Comparison of ENCODE assay signal across 16 cellular contexts in genomic region chr17:13939222-13939621, GRCh38.
"Had no signal": no experiment of that assay in that cellular context is flagged by ENCODE, and none has a peak within 500 bp of the region (broad histone marks: within the 10 kb centered on the region; RNA-seq: fewer than 3 reads in every experiment).

No MANE protein-coding gene starts in this region.

- DNase-seq: activated CD4-positive, alpha-beta T cell treated with anti-CD3 and anti-CD28 coated beads for 4 hours; activated naive CD4-positive, alpha-beta T cell treated with anti-CD3 and anti-CD28 coated beads, Interleukin-2, amount 10 ng/mL, durations not matched to agents 7 days and 5 days; adrenal gland; central memory CD4-positive, alpha-beta T cell; cortex of kidney; erythroblast; hypothalamus; lower lobe of right lung; naive thymus-derived CD8-positive, alpha-beta T cell; right cardiac atrium; tibial artery had no signal

- H3K4me3 ChIP-seq: adrenal gland, lower lobe of right lung, smooth muscle cell, tibial artery, vagina had no signal

- H3K9me3 Mint-ChIP-seq: activated T-helper 17 cell treated with anti-CD3 and anti-CD28 coated beads, Interleukin-2, amount 50 U/mL, for 72 hours had no signal

- H3K27ac ChIP-seq: adrenal gland, lower lobe of right lung, neutrophil, tibial artery, vagina had no signal

- H3K27me3 ChIP-seq: adrenal gland, neutrophil, tibial artery, vagina had no signal

- H3K27ac Mint-ChIP-seq: activated naive CD4-positive, alpha-beta T cell treated with anti-CD3 and anti-CD28 coated beads, Interleukin-2, amount 10 ng/mL, durations not matched to agents 7 days and 5 days; activated T-helper 17 cell treated with anti-CD3 and anti-CD28 coated beads, Interleukin-2, amount 50 U/mL, for 72 hours; naive thymus-derived CD8-positive, alpha-beta T cell; stimulated activated memory B cell treated with anti-CD40 and anti-IgM and Interleukin-4, amounts not matched to agents 10 μg/mL and 1 μg/mL and 100 μg/mL, for 72 hours had no signal

- ATAC-seq: activated T-helper 17 cell treated with anti-CD3 and anti-CD28 coated beads, Interleukin-2, amount 50 U/mL, for 72 hours; lower lobe of right lung; naive thymus-derived CD8-positive, alpha-beta T cell; right cardiac atrium; stimulated activated memory B cell treated with anti-CD40 and anti-IgM and Interleukin-4, amounts not matched to agents 10 μg/mL and 1 μg/mL and 100 μg/mL, for 72 hours had no signal

- H3K4me1 ChIP-seq: adrenal gland, lower lobe of right lung, tibial artery, vagina had no signal

- H3K4me3 Mint-ChIP-seq: activated naive CD4-positive, alpha-beta T cell treated with anti-CD3 and anti-CD28 coated beads, Interleukin-2, amount 10 ng/mL, durations not matched to agents 7 days and 5 days; activated T-helper 17 cell treated with anti-CD3 and anti-CD28 coated beads, Interleukin-2, amount 50 U/mL, for 72 hours; naive thymus-derived CD8-positive, alpha-beta T cell; stimulated activated memory B cell treated with anti-CD40 and anti-IgM and Interleukin-4, amounts not matched to agents 10 μg/mL and 1 μg/mL and 100 μg/mL, for 72 hours had no signal

- H3K27me3 Mint-ChIP-seq: activated naive CD4-positive, alpha-beta T cell treated with anti-CD3 and anti-CD28 coated beads, Interleukin-2, amount 10 ng/mL, durations not matched to agents 7 days and 5 days; activated T-helper 17 cell treated with anti-CD3 and anti-CD28 coated beads, Interleukin-2, amount 50 U/mL, for 72 hours; naive thymus-derived CD8-positive, alpha-beta T cell; stimulated activated memory B cell treated with anti-CD40 and anti-IgM and Interleukin-4, amounts not matched to agents 10 μg/mL and 1 μg/mL and 100 μg/mL, for 72 hours had no signal

- H3K4me1 Mint-ChIP-seq: activated naive CD4-positive, alpha-beta T cell treated with anti-CD3 and anti-CD28 coated beads, Interleukin-2, amount 10 ng/mL, durations not matched to agents 7 days and 5 days; activated T-helper 17 cell treated with anti-CD3 and anti-CD28 coated beads, Interleukin-2, amount 50 U/mL, for 72 hours had no signal

- H3K36me3 ChIP-seq: adrenal gland, lower lobe of right lung, neutrophil, tibial artery, vagina had no signal

- H3K9me3 ChIP-seq: adrenal gland, neutrophil, tibial artery, vagina had no signal

- H3K4me2 ChIP-seq: smooth muscle cell had no signal
